8 cellular contexts compared by ENCODE assay signal in genomic region chr4:184263910-184264732, GRCh38. TPM values are rescaled to one million over a fixed set of nuclear protein-coding genes. Genes with fewer than 3 reads are reported as not detected.
DNase-seq lines count a peak whose midpoint lies in the region; ATAC-seq, FAIRE-seq and TF ChIP-seq lines count a peak whose summit lies in the region.

No MANE protein-coding gene starts in this region.

- CTCF ChIA-PET in GM10248 (lab: Yijun Ruan, JAX), result interaction anchor here (0.6 to 9.5 kb wide), 86 partner anchors 10 to 1162 kb away, joined by 3 to 168 read pairs (median 5); partner anchors contain the start of genes CASP3, CENPU, IRF2 and PRIMPOL

- H3K4me2 ChIP-seq in astrocyte (ENCODE audit: low read length) (peak overlapping the region; percentile 52), hepatocyte (no peak overlapping the region)

- no peaks in the 10 kb centered on the region for H3K9me3 Mint-ChIP-seq in astrocyte (ENCODE audit: unreplicated experiment)

- H3K4me1 ChIP-seq in astrocyte (ENCODE audit: insufficient read depth, low read length) (peaks cover 10% of the 10 kb centered on the region), hepatocyte (ENCODE audit: insufficient read depth) (no peaks in the 10 kb centered on the region)

- DNase-seq in GM10248 (ENCODE audit: extremely low spot score) (peak; percentile 72), NCI-H2081 treated with DMSO at 0.1 percent for 48 hours (lab: John Stamatoyannopoulos, UW) (peak; percentile 63), T-helper 9 cell (peak; percentile 94), astrocyte (ENCODE audit: low read depth) (peak; percentile 69), hepatocyte (ENCODE audit: low spot score) (peak; percentile 94), skeletal muscle cell (ENCODE audit: low read depth) (peak; percentile 55)

- POLR2A ChIA-PET in GM10248 (lab: Yijun Ruan, JAX), result interaction anchor here (0.7 to 4.0 kb wide), 8 partner anchors 17 to 93 kb away, joined by 3 to 16 read pairs (median 5); no protein-coding TSS in a partner anchor

- H3K9ac ChIP-seq in astrocyte (ENCODE audit: low read length), result peak overlapping the region; percentile 25

- no peaks in the 10 kb centered on the region for H3K27me3 Mint-ChIP-seq in astrocyte (ENCODE audit: low read depth, unreplicated experiment)

- H3K9me3 ChIP-seq in astrocyte (ENCODE audit: insufficient read depth, low read depth, low read length) (no peaks in the 10 kb centered on the region), hepatocyte (ENCODE audit: low read depth) (no peaks in the 10 kb centered on the region)

- peak overlapping the region; percentile 1 for H3K27ac Mint-ChIP-seq in astrocyte (ENCODE audit: unreplicated experiment)

- FAIRE-seq in astrocyte (lab: Jason Lieb, UNC), result peak; percentile 9

- peaks cover 37% of the 10 kb centered on the region for H3K4me1 Mint-ChIP-seq in astrocyte (ENCODE audit: low read depth, unreplicated experiment)

- no peaks in the 10 kb centered on the region for H3K9me2 ChIP-seq in hepatocyte (replicated peaks; ENCODE audit: insufficient read depth)

- no peaks in the 10 kb centered on the region for H3K79me2 ChIP-seq in astrocyte (ENCODE audit: insufficient read depth, low read length)
- H3K79me2 ChIP-seq in hepatocyte, result no peaks in the 10 kb centered on the region

- H3K27ac ChIP-seq in astrocyte (ENCODE audit: low read depth, low read length), result no peak overlapping the region
- H3K27ac ChIP-seq in hepatocyte, result no peak overlapping the region

- no peaks in the 10 kb centered on the region for H3K36me3 Mint-ChIP-seq in astrocyte (ENCODE audit: low read depth, unreplicated experiment)

- H3K36me3 ChIP-seq in astrocyte (ENCODE audit: insufficient read depth, low read length), result no peaks in the 10 kb centered on the region
- H3K36me3 ChIP-seq in hepatocyte (replicated peaks; ENCODE audit: insufficient read depth, low read depth), result no peaks in the 10 kb centered on the region

- no peak overlapping the region for H3K4me3 Mint-ChIP-seq in astrocyte (ENCODE audit: unreplicated experiment)

- no peak overlapping the region for H3K4me3 ChIP-seq in astrocyte (ENCODE audit: insufficient read depth, low read depth, low read length)
- no peak overlapping the region for H3K4me3 ChIP-seq in hepatocyte
- no peak overlapping the region for H3K4me3 ChIP-seq in skeletal muscle cell (ENCODE audit: low read depth, low read length)

- peak; percentile 80 for TF ChIP-seq CTCF in GM10248 (IDR thresholded peaks at IDR 0.05; ENCODE audit: control extremely low read depth, extremely low read depth, low read depth, missing control alignments)
- peak; percentile 83 for TF ChIP-seq CTCF in astrocyte (IDR thresholded peaks at IDR 0.05; ENCODE audit: insufficient read depth, low read depth, low read length)
- peak; percentile 93 for TF ChIP-seq CTCF in hepatocyte (IDR thresholded peaks at IDR 0.05; ENCODE audit: poor library complexity)

- peak overlapping the region; percentile 78 for H2AFZ ChIP-seq in astrocyte (ENCODE audit: low read depth, low read length)
- H2AFZ ChIP-seq in hepatocyte, result no peak overlapping the region

- no peaks in the 10 kb centered on the region for H3K27me3 ChIP-seq in astrocyte (ENCODE audit: insufficient read depth, low read length)
- H3K27me3 ChIP-seq in hepatocyte, result no peaks in the 10 kb centered on the region

- ATAC-seq in HG02885 (IDR thresholded peaks at IDR 0.05; ENCODE audit: poor library complexity, unreplicated experiment) (peak; percentile 32), HG03039 (IDR thresholded peaks at IDR 0.05; ENCODE audit: unreplicated experiment) (no peak)

- no peaks in the 10 kb centered on the region for H4K20me1 ChIP-seq in astrocyte (ENCODE audit: insufficient read depth, low read length)
- H4K20me1 ChIP-seq in hepatocyte (ENCODE audit: insufficient read depth, poor library complexity, severe bottlenecking), result no peaks in the 10 kb centered on the region

- WGBS in hepatocyte (ENCODE audit: low lambda C conversion rate, missing lambda C conversion rate), result 31% methylated on average over 19 of the region's 19 CpGs

RNA-seq across cellular contexts. Expression of gene ENPP6, which starts 46.4 kb away (rescaled TPM):
- total RNA-seq in astrocyte (0.50 TPM in 1 of 2 replicates, not detected in the other), hepatocyte (0.03 TPM in 1 of 2 replicates, not detected in the other)
- not detected in 2 replicates for polyA plus RNA-seq in hepatocyte
